22 cellular contexts compared by ENCODE assay signal in genomic region chr4:53039741-53040458, GRCh38.
DNase-seq lines count a peak whose midpoint lies in the region; FAIRE-seq and TF ChIP-seq lines count a peak whose summit lies in the region.
"Had no signal": no experiment of that assay in that cellular context is flagged by ENCODE, and none has a peak within 500 bp of the region (broad histone marks: within the 10 kb centered on the region; RNA-seq: fewer than 3 reads in every experiment).

No MANE protein-coding gene starts in this region.

- no peak overlapping the region for H3K4me3 ChIP-seq in choroid plexus epithelial cell (ENCODE audit: low read depth, low read length)
- H3K4me3 ChIP-seq: GM23338, PC-9, testis had no signal

- peak; percentile 46 for FAIRE-seq in urothelium cell line (lab: Jason Lieb, UNC)

- TF ChIP-seq CTCF in choroid plexus epithelial cell (conservative IDR thresholded peaks at IDR 0.05; ENCODE audit: low read depth, low read length): no peak
- no peak for TF ChIP-seq CTCF in GM10248 (IDR thresholded peaks at IDR 0.05; ENCODE audit: control extremely low read depth, extremely low read depth, low read depth, missing control alignments)

- POLR2A ChIA-PET in GM10248 (lab: Yijun Ruan, JAX): no interaction called here

- peak; percentile 30 for DNase-seq in DMS 273 (lab: John Stamatoyannopoulos, UW; ENCODE audit: unreplicated experiment)
- DNase-seq in DMS 273 treated with DMSO at 0.1 percent for 48 hours (lab: John Stamatoyannopoulos, UW): no peak
- DNase-seq in OCI-M1 (lab: John Stamatoyannopoulos, UW): peak; percentile 79
- peak; percentile 33 for DNase-seq in choroid plexus epithelial cell (ENCODE audit: low read depth)
- DNase-seq in urothelium cell line (ENCODE audit: low spot score): no peak
- no peak for DNase-seq in HK-2 (ENCODE audit: unreplicated experiment)
- DNase-seq in NCI-H1436 treated with DMSO at 0.1 percent for 48 hours (lab: John Stamatoyannopoulos, UW): no peak
- DNase-seq in GM10248 (ENCODE audit: extremely low spot score): no peak
- DNase-seq: activated CD4-positive, alpha-beta T cell treated with anti-CD3 and anti-CD28 coated beads, Interleukin-2, amount 50 U/mL, for 1 hour; activated CD8-positive, alpha-beta memory T cell treated with anti-CD3 and anti-CD28 coated beads, Interleukin-2, amount 50 U/mL, for 4 hours; cerebellar nuclear complex; DND-41; effector CD4-positive, alpha-beta T cell; NCI-H187 treated with DMSO at 0.1 percent for 48 hours; NCI-H774; PC-9; SHP77 treated with DMSO at 0.1 percent for 48 hours; stimulated activated CD4-positive, alpha-beta T cell treated with anti-CD3 and anti-CD28 coated beads, Interleukin-2, amount 100 ng/mL, for 48 hours; stimulated activated naive CD4-positive, alpha-beta T cell; testis; WERI-Rb-1 had no signal

- CTCF ChIA-PET in GM10248 (lab: Yijun Ruan, JAX): interaction anchor here (0.9 to 2.1 kb wide), 3 partner anchors 9 to 23 kb away, joined by 3 to 5 read pairs (median 4); no protein-coding TSS in a partner anchor

Comparison
In these comparisons a context has a peak if more than half of its experiments do, and no peak if none do; other contexts are left out.
1. DNase-seq: peak in DMS 273 (single experiment), OCI-M1 (single experiment) and choroid plexus epithelial cell (single experiment); none in DMS 273 treated with DMSO at 0.1 percent for 48 hours (single experiment), urothelium cell line (single experiment), HK-2 (single experiment), NCI-H1436 treated with DMSO at 0.1 percent for 48 hours (single experiment) and GM10248 (single experiment).